In the genomic region with DNA sequence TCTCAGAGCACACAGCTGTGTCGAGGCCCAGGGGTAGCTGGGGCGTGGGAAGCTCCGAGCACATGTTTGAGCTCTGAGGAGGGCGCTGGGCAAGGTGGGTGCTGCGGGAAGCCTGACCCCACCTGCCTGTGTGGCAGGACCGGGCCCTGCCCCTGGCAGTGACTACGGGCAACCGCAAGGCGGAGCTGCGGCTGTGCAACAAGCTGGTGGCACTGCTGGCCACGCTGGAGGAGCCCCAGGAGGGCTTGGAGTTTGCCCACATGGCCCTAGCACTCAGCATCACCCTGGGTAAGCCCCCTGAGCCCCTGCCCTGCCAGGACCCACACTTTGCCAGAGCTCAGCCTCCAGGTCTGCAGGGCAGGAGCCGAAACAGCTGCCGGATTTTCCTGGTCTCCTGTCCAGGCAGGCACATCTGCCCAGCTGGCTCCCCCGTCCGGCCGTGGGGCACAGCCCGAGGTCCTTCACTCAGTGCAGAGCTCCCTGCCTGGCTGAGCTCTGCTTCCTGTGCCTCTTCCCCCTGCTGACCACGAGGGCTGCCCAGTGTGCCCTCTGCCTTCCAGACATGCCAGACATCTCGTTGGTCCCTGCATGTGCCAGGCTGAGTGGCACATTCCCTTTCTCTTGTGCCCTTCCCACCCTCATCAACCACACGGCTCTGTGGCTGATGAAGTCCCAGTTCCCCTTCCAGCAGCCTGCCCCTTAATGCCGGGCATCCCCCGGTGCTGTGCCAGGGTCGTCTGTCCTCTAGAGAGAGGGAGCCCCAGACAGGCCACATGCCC, we compare ENCODE assay signal across 16 cellular contexts. TPM values are rescaled to one million over a fixed set of nuclear protein-coding genes. Genes with fewer than 3 reads are reported as not detected.
"Had no signal": no experiment of that assay in that cellular context is flagged by ENCODE, and none has a peak within 500 bp of the region (broad histone marks: within the 10 kb centered on the region; RNA-seq: fewer than 3 reads in every experiment).

No MANE protein-coding gene starts in this region.

- ATAC-seq: right cardiac atrium, upper lobe of right lung had no signal

- H3K4me3 Mint-ChIP-seq: activated T-helper 1 cell treated with anti-CD3 and anti-CD28 coated beads, Interleukin-12 subunit alpha, Interleukin-12 subunit beta, Interleukin-2, Interleukin-4 antibody, amounts not matched to agents 30 ng/mL and 10 ng/mL and 1 ng/mL, durations not matched to agents 14 hours and 24 hours and 36 hours; mesothelial cell of epicardium had no signal

- H3K27ac Mint-ChIP-seq: activated T-helper 1 cell treated with anti-CD3 and anti-CD28 coated beads, Interleukin-12 subunit alpha, Interleukin-12 subunit beta, Interleukin-2, Interleukin-4 antibody, amounts not matched to agents 30 ng/mL and 10 ng/mL and 1 ng/mL, durations not matched to agents 14 hours and 24 hours and 36 hours; mesothelial cell of epicardium had no signal

- H3K4me3 ChIP-seq: adrenal gland, coronary artery, spleen, upper lobe of right lung had no signal

- DNase-seq: activated CD4-positive, alpha-beta T cell treated with anti-CD3 and anti-CD28 coated beads for 4 hours; activated naive CD4-positive, alpha-beta T cell treated with Interleukin-2 at 50 U/mL for 16 hours; adrenal gland; caudate nucleus; effector CD4-positive, alpha-beta T cell; kidney glomerular epithelial cell; naive B cell; spleen; stimulated activated CD4-positive, alpha-beta T cell treated with anti-CD3 and anti-CD28 coated beads, Interleukin-2, amount 100 ng/mL, for 24 hours; stimulated activated naive CD4-positive, alpha-beta T cell treated with Interleukin-2 at 50 U/mL for 16 hours; upper lobe of right lung had no signal

- H3K9me3 Mint-ChIP-seq: activated T-helper 1 cell treated with anti-CD3 and anti-CD28 coated beads, Interleukin-12 subunit alpha, Interleukin-12 subunit beta, Interleukin-2, Interleukin-4 antibody, amounts not matched to agents 30 ng/mL and 10 ng/mL and 1 ng/mL, durations not matched to agents 14 hours and 24 hours and 36 hours; mesothelial cell of epicardium; naive B cell had no signal

- H3K4me1 Mint-ChIP-seq: mesothelial cell of epicardium had no signal

- H3K9me3 ChIP-seq: adrenal gland, spleen, upper lobe of right lung had no signal

- H3K27ac ChIP-seq: adrenal gland, coronary artery, spleen, upper lobe of right lung had no signal

- H3K36me3 Mint-ChIP-seq: mesothelial cell of epicardium had no signal

- H3K4me1 ChIP-seq: adrenal gland, upper lobe of right lung had no signal

- H3K27me3 ChIP-seq: adrenal gland, spleen, upper lobe of right lung had no signal

- H3K27me3 Mint-ChIP-seq: naive B cell had no signal

RNA-seq across cellular contexts. Expression of a gene that starts 33.2 kb away (rescaled TPM):
- total RNA-seq: activated T-helper 1 cell treated with anti-CD3 and anti-CD28 coated beads, Interleukin-12 subunit alpha, Interleukin-12 subunit beta, Interleukin-2, Interleukin-4 antibody, amounts not matched to agents 30 ng/mL and 10 ng/mL and 1 ng/mL, durations not matched to agents 14 hours and 24 hours and 36 hours; T-helper 1 cell treated with Interleukin-12 subunit alpha and Interleukin-12 subunit beta and Interleukin-4 antibody, amounts not matched to agents 30 ng/mL and 1 ng/mL, for 36 hours had no signal
